ENCODE assay signal across 28 cellular contexts in the genomic region with DNA sequence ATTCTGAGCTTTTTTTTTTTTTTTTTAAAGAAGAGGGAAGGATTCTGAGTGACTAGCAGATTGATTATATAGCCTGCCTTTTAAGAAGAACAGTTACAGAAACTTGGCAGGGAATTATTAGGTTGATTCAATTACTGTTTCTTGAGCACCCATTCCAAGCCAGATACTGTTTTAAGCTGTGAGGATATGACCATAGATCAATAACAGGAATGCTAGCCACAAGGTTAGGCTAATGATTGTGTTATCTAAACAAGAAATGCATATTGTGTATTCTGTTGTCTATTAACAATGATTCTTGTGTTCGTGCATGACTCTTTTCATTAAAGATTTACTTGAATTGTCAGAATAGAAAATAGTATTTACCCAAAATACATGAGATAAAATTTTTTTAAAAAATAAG.
"Had no signal": no experiment of that assay in that cellular context is flagged by ENCODE, and none has a peak within 500 bp of the region (broad histone marks: within the 10 kb centered on the region; RNA-seq: fewer than 3 reads in every experiment).

No MANE protein-coding gene starts in this region.

- H3K9me3 ChIP-seq: adrenal gland, breast epithelium, esophagus muscularis mucosa, gastroesophageal sphincter had no signal

- H3K27ac ChIP-seq: breast epithelium, cardiac muscle cell, coronary artery, dorsolateral prefrontal cortex, esophagus muscularis mucosa, gastroesophageal sphincter had no signal

- H3K27me3 ChIP-seq: adrenal gland, breast epithelium, cardiac muscle cell, dorsolateral prefrontal cortex, esophagus muscularis mucosa, gastroesophageal sphincter had no signal

- H3K36me3 ChIP-seq: adrenal gland, breast epithelium had no signal

- H3K4me3 ChIP-seq: adrenal gland, breast epithelium, cardiac muscle cell, coronary artery, dorsolateral prefrontal cortex, esophagus muscularis mucosa, gastroesophageal sphincter had no signal

- DNase-seq: activated CD4-positive, alpha-beta memory T cell treated with anti-CD3 and anti-CD28 coated beads for 36 hours; activated CD4-positive, alpha-beta T cell treated with anti-CD3 and anti-CD28 coated beads for 36 hours; activated CD4-positive, alpha-beta T cell treated with anti-CD3 and anti-CD28 coated beads, Interleukin-2, amount 10 ng/mL, durations not matched to agents 24 days and 14 days; activated CD4-positive, CD25-positive, alpha-beta regulatory T cell; activated CD4-positive, CD25-positive, alpha-beta regulatory T cell treated with anti-CD3 and anti-CD28 coated beads, Interleukin-2, amount 50 U/mL, for 72 hours; activated CD8-positive, alpha-beta memory T cell treated with anti-CD3 and anti-CD28 coated beads, Interleukin-2, amount 10 ng/mL, durations not matched to agents 7 days and 5 days; activated CD8-positive, alpha-beta memory T cell treated with anti-CD3 and anti-CD28 coated beads, Interleukin-2, amount 50 U/mL, for 4 hours; activated CD8-positive, alpha-beta T cell treated with anti-CD3 and anti-CD28 coated beads, Interleukin-2, amount 10 ng/mL, durations not matched to agents 7 days and 5 days; activated effector memory CD4-positive, alpha-beta T cell treated with anti-CD3 and anti-CD28 coated beads, Interleukin-2, amount 50 U/mL, for 16 hours; activated naive CD4-positive, alpha-beta T cell treated with anti-CD3 and anti-CD28 coated beads for 36 hours; activated naive CD8-positive, alpha-beta T cell treated with anti-CD3 and anti-CD28 coated beads for 36 hours; activated naive CD8-positive, alpha-beta T cell treated with anti-CD3 and anti-CD28 coated beads, Interleukin-2, amount 50 U/mL, for 24 hours; activated T-cell treated with anti-CD3 and anti-CD28 coated beads, Interleukin-2, amount 50 U/mL, for 1 hour; activated T-cell treated with anti-CD3 and anti-CD28 coated beads, Interleukin-2, amount 50 U/mL, for 48 hours; amygdala; aorta; dorsolateral prefrontal cortex; effector memory CD4-positive, alpha-beta T cell; endodermal cell; erythroblast; foreskin melanocyte; T-helper 2 cell had no signal

- ATAC-seq: activated CD4-positive, alpha-beta T cell treated with anti-CD3 and anti-CD28 coated beads for 36 hours; activated CD8-positive, alpha-beta memory T cell treated with anti-CD3 and anti-CD28 coated beads, Interleukin-2, amount 10 ng/mL, durations not matched to agents 7 days and 5 days; activated CD8-positive, alpha-beta T cell treated with anti-CD3 and anti-CD28 coated beads, Interleukin-2, amount 10 ng/mL, durations not matched to agents 7 days and 5 days; activated naive CD8-positive, alpha-beta T cell treated with anti-CD3 and anti-CD28 coated beads, Interleukin-2, amount 50 U/mL, for 24 hours; gastroesophageal sphincter had no signal

- H3K4me1 ChIP-seq: adrenal gland, breast epithelium, esophagus muscularis mucosa, gastroesophageal sphincter had no signal
